25 cellular contexts compared by ENCODE assay signal in the genomic region with DNA sequence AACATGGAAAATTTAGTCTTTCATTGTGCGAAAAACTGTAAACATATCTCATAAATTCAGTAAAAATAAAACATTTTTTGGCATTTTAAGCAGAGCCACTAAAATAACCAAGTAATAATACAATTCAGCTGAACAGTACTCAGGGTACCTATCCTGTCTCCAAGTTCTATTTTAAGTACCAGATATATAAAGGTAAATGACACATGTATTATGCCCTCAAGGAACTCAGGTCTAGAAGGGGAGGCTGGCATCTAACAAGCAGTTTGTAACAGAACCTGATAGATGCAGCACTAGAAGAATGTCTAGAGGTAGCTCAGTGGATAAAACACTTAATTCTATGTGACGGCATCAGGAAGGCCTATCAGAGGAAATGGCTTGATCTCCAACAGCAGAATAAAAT.
"Had no signal": no experiment of that assay in that cellular context is flagged by ENCODE, and none has a peak within 500 bp of the region (broad histone marks: within the 10 kb centered on the region; RNA-seq: fewer than 3 reads in every experiment).

No MANE protein-coding gene starts in this region.

- H3K4me3 ChIP-seq: colonic mucosa, esophagus squamous epithelium, gastrocnemius medialis, hepatocyte, left ventricle myocardium inferior, lower lobe of right lung, mucosa of descending colon had no signal

- H3K4me3 Mint-ChIP-seq: dendritic cell treated with granulocyte-macrophage colony-stimulating factor and Interleukin-4, amounts not matched to agents 40 ng/mL and 50 ng/mL, for 4 days; effector memory CD8-positive, alpha-beta T cell; endodermal cell; mesothelial cell of epicardium had no signal

- H3K27ac Mint-ChIP-seq: dendritic cell treated with granulocyte-macrophage colony-stimulating factor and Interleukin-4, amounts not matched to agents 40 ng/mL and 50 ng/mL, for 4 days; effector memory CD8-positive, alpha-beta T cell; endodermal cell; mesothelial cell of epicardium had no signal

- ATAC-seq: effector memory CD8-positive, alpha-beta T cell; esophagus mucosa; left colon; left lobe of liver; lower lobe of right lung; mucosa of descending colon had no signal

- H3K9me3 ChIP-seq: colonic mucosa, esophagus squamous epithelium, gastrocnemius medialis, left ventricle myocardium inferior, lower lobe of right lung, mucosa of descending colon had no signal

- DNase-seq: cerebellar nuclear complex; colonic mucosa; cortex of kidney; effector CD8-positive, alpha-beta T cell; effector memory CD8-positive, alpha-beta T cell; endodermal cell; erythroblast; esophagus squamous epithelium; foreskin fibroblast; foreskin melanocyte; gastrocnemius medialis; glutamatergic neuron; head of caudate nucleus; hypothalamus; left colon; left ventricle myocardium inferior; lower lobe of right lung; mesenchymal stem cell; mucosa of descending colon had no signal

- H3K9me3 Mint-ChIP-seq: dendritic cell treated with granulocyte-macrophage colony-stimulating factor and Interleukin-4, amounts not matched to agents 40 ng/mL and 50 ng/mL, for 4 days; effector memory CD8-positive, alpha-beta T cell; endodermal cell had no signal

- H3K4me1 ChIP-seq: colonic mucosa, esophagus squamous epithelium, left ventricle myocardium inferior, lower lobe of right lung had no signal

- H3K27me3 ChIP-seq: colonic mucosa, esophagus squamous epithelium, gastrocnemius medialis, hepatocyte had no signal

- H3K4me1 Mint-ChIP-seq: endodermal cell had no signal

- H3K27me3 Mint-ChIP-seq: dendritic cell treated with granulocyte-macrophage colony-stimulating factor and Interleukin-4, amounts not matched to agents 40 ng/mL and 50 ng/mL, for 4 days; effector memory CD8-positive, alpha-beta T cell had no signal

- H3K27ac ChIP-seq: colonic mucosa, epithelial cell of prostate, esophagus squamous epithelium, gastrocnemius medialis, hepatocyte, left ventricle myocardium inferior, lower lobe of right lung had no signal
